Comparison of ENCODE assay signal across 8 cellular contexts in genomic region chr16:21510869-21511255, GRCh38.
DNase-seq lines count a peak whose midpoint lies in the region; ATAC-seq and TF ChIP-seq lines count a peak whose summit lies in the region.
"Not testable (repeated sequence)": the region's sequence is repeated elsewhere in the genome, so short reads cannot be mapped to it uniquely, and the experiment has no call there.

No MANE protein-coding gene starts in this region.

- ATAC-seq in right cardiac atrium, upper lobe of right lung: not testable (repeated sequence)

- H3K27ac Mint-ChIP-seq in Calu3 (ENCODE audit: unreplicated experiment) (peak overlapping the region; percentile 92), chondrocyte (ENCODE audit: unreplicated experiment) (peak overlapping the region; percentile 55), nephron (peak overlapping the region in 2 of 3 experiments; percentile 92 to 93)
- H3K27ac Mint-ChIP-seq in activated T-helper 2 cell treated with anti-CD3 and anti-CD28 coated beads, Interferon-gamma antibody, Interleukin-2, Interleukin-4, amounts not matched to agents 10 μg/mL and 5 μg/mL and 100 μg/mL, durations not matched to agents 14 hours and 24 hours and 36 hours: peak overlapping the region; percentile 67

- not testable (repeated sequence) for DNase-seq in Calu3; activated T-helper 2 cell treated with anti-CD3 and anti-CD28 coated beads, Interferon-gamma antibody, Interleukin-2, Interleukin-4, amounts not matched to agents 10 μg/mL and 5 μg/mL and 100 μg/mL, durations not matched to agents 14 hours and 24 hours and 36 hours (ENCODE audit: low spot score); right cardiac atrium; smooth muscle cell (lab: John Stamatoyannopoulos, UW; ENCODE audit: unreplicated experiment)
- DNase-seq in WERI-Rb-1 (peak; percentile 4), chondrocyte (ENCODE audit: low spot score) (peak; percentile 74), upper lobe of right lung (peak; percentile 28)

- not testable (repeated sequence) for H2AFZ ChIP-seq in smooth muscle cell (ENCODE audit: low read depth)

- H3K36me3 ChIP-seq in WERI-Rb-1: peaks cover 23% of the 10 kb centered on the region
- not testable (repeated sequence) for H3K36me3 ChIP-seq in smooth muscle cell (ENCODE audit: low read depth); upper lobe of right lung

- not testable (repeated sequence) for H3K27me3 ChIP-seq in WERI-Rb-1 (ENCODE audit: insufficient read depth, low read depth, severe bottlenecking); right cardiac atrium (ENCODE audit: control insufficient read depth, insufficient read depth); smooth muscle cell (ENCODE audit: low read depth); upper lobe of right lung

- H3K4me1 ChIP-seq in right cardiac atrium (ENCODE audit: control insufficient read depth, insufficient read depth, low read length) (peaks cover 33% of the 10 kb centered on the region), smooth muscle cell (ENCODE audit: low read depth) (peaks cover 12% of the 10 kb centered on the region), upper lobe of right lung (peaks cover 68% of the 10 kb centered on the region)

- not testable (repeated sequence) for H3K9ac ChIP-seq in smooth muscle cell (ENCODE audit: low read depth)

- CTCF ChIA-PET in Calu3 (lab: Charles Lee): not testable (repeated sequence)

- intact Hi-C loops in Calu3 (cut with micrococcal nuclease; ENCODE audit: unreplicated experiment); activated T-helper 2 cell treated with anti-CD3 and anti-CD28 coated beads, Interferon-gamma antibody, Interleukin-2, Interleukin-4, amounts not matched to agents 10 μg/mL and 5 μg/mL and 100 μg/mL, durations not matched to agents 14 hours and 24 hours and 36 hours (cut with micrococcal nuclease); right cardiac atrium (cut with DNase I); upper lobe of right lung (cut with DNase I): not testable (repeated sequence)

- BruUV-seq in Calu3 (replicated peaks; lab: Mats Ljungman, UMichigan): not testable (repeated sequence)

- H3K9me3 ChIP-seq in WERI-Rb-1 (ENCODE audit: severe bottlenecking); right cardiac atrium (ENCODE audit: control insufficient read depth, low read length); smooth muscle cell (replicated peaks; ENCODE audit: low read depth); upper lobe of right lung: not testable (repeated sequence)

- H3K4me3 Mint-ChIP-seq in Calu3 (ENCODE audit: low read depth, unreplicated experiment); activated T-helper 2 cell treated with anti-CD3 and anti-CD28 coated beads, Interferon-gamma antibody, Interleukin-2, Interleukin-4, amounts not matched to agents 10 μg/mL and 5 μg/mL and 100 μg/mL, durations not matched to agents 14 hours and 24 hours and 36 hours (ENCODE audit: low read depth); chondrocyte (ENCODE audit: unreplicated experiment); nephron: not testable (repeated sequence)

- 89% methylated on average over 4 of the region's 4 CpGs for WGBS in right cardiac atrium
- 88% methylated on average over 4 of the region's 4 CpGs for WGBS in smooth muscle cell (ENCODE audit: low lambda C conversion rate)

- H3K36me3 Mint-ChIP-seq in Calu3 (ENCODE audit: insufficient read depth, unreplicated experiment): peaks cover 77% of the 10 kb centered on the region
- peaks cover 72% of the 10 kb centered on the region for H3K36me3 Mint-ChIP-seq in activated T-helper 2 cell treated with anti-CD3 and anti-CD28 coated beads, Interferon-gamma antibody, Interleukin-2, Interleukin-4, amounts not matched to agents 10 μg/mL and 5 μg/mL and 100 μg/mL, durations not matched to agents 14 hours and 24 hours and 36 hours (ENCODE audit: low read depth)
- not testable (repeated sequence) for H3K36me3 Mint-ChIP-seq in chondrocyte (ENCODE audit: low read depth)
- peaks cover 11% of the 10 kb centered on the region for H3K36me3 Mint-ChIP-seq in nephron (ENCODE audit: low read depth)

- H3K27ac ChIP-seq in WERI-Rb-1: peak overlapping the region; percentile 29; the same call in 1 of the 2 replicates
- H3K27ac ChIP-seq in right cardiac atrium (ENCODE audit: low read length): peak overlapping the region; percentile 59
- peak overlapping the region; percentile 68 for H3K27ac ChIP-seq in smooth muscle cell (ENCODE audit: low read depth)
- not testable (repeated sequence) for H3K27ac ChIP-seq in upper lobe of right lung

- H4K20me1 ChIP-seq in smooth muscle cell (ENCODE audit: low read depth): peaks cover 100% of the 10 kb centered on the region

- not testable (repeated sequence) for TF ChIP-seq CTCF in Calu3 (IDR thresholded peaks at IDR 0.05; ENCODE audit: unreplicated experiment); WERI-Rb-1 (IDR thresholded peaks at IDR 0.05; ENCODE audit: low read depth, low read length); chondrocyte (IDR thresholded peaks at IDR 0.05); nephron (IDR thresholded peaks at IDR 0.05; ENCODE audit: unreplicated experiment in 3 of 3); smooth muscle cell (IDR thresholded peaks at IDR 0.05; ENCODE audit: borderline replicate concordance, insufficient read depth, poor library complexity, severe bottlenecking); upper lobe of right lung (IDR thresholded peaks at IDR 0.05)

- not testable (repeated sequence) for H3K4me3 ChIP-seq in WERI-Rb-1 (ENCODE audit: low read depth, low read length); right cardiac atrium (ENCODE audit: low read length); smooth muscle cell; upper lobe of right lung

- H3K4me1 Mint-ChIP-seq in Calu3 (ENCODE audit: low read depth, unreplicated experiment): peaks cover 78% of the 10 kb centered on the region
- H3K4me1 Mint-ChIP-seq in activated T-helper 2 cell treated with anti-CD3 and anti-CD28 coated beads, Interferon-gamma antibody, Interleukin-2, Interleukin-4, amounts not matched to agents 10 μg/mL and 5 μg/mL and 100 μg/mL, durations not matched to agents 14 hours and 24 hours and 36 hours (ENCODE audit: low read depth): peaks cover 67% of the 10 kb centered on the region
- H3K4me1 Mint-ChIP-seq in chondrocyte (ENCODE audit: low read depth): peaks cover 85% of the 10 kb centered on the region
- peaks cover 87% of the 10 kb centered on the region for H3K4me1 Mint-ChIP-seq in nephron

- peak overlapping the region; percentile 22 for H3K4me2 ChIP-seq in smooth muscle cell

- H3K27me3 Mint-ChIP-seq in Calu3 (ENCODE audit: unreplicated experiment); activated T-helper 2 cell treated with anti-CD3 and anti-CD28 coated beads, Interferon-gamma antibody, Interleukin-2, Interleukin-4, amounts not matched to agents 10 μg/mL and 5 μg/mL and 100 μg/mL, durations not matched to agents 14 hours and 24 hours and 36 hours (ENCODE audit: low read depth); chondrocyte (ENCODE audit: low read depth); nephron (ENCODE audit: low read depth): not testable (repeated sequence)

- H3F3A ChIP-seq in smooth muscle cell (ENCODE audit: low read depth): peaks cover 13% of the 10 kb centered on the region

- peaks cover 99% of the 10 kb centered on the region for H3K79me2 ChIP-seq in smooth muscle cell (ENCODE audit: low read depth)

- H3K9me3 Mint-ChIP-seq in Calu3 (ENCODE audit: low read depth, unreplicated experiment); activated T-helper 2 cell treated with anti-CD3 and anti-CD28 coated beads, Interferon-gamma antibody, Interleukin-2, Interleukin-4, amounts not matched to agents 10 μg/mL and 5 μg/mL and 100 μg/mL, durations not matched to agents 14 hours and 24 hours and 36 hours; chondrocyte (ENCODE audit: low read depth); nephron: not testable (repeated sequence)
